Comparison of ENCODE assay signal across 1 cellular context in genomic region chr7:73521636-73522080, GRCh38.
TF ChIP-seq lines count a peak whose summit lies in the region.

No MANE protein-coding gene starts in this region.

TF ChIP-seq in K562, 482 proteins besides CTCF, POLR2A, EP300 and RAD21 (continued from another document and continues in another):
- TF ChIP-seq ZNF444 (CRISPR knock-in tag; IDR thresholded peaks at IDR 0.05) = no peak
- no peak for TF ChIP-seq ZNF668 (CRISPR knock-in tag; IDR thresholded peaks at IDR 0.05)
- TF ChIP-seq E2F3 (CRISPR knock-in tag; IDR thresholded peaks at IDR 0.05) = no peak
- TF ChIP-seq ZNF41 (CRISPR knock-in tag; conservative IDR thresholded peaks at IDR 0.05) = no peak
- peak; percentile 75; the same call in 1 of the 2 replicates for TF ChIP-seq GATAD2B (IDR thresholded peaks at IDR 0.05; ENCODE audit: borderline replicate concordance)
- no peak for TF ChIP-seq TEAD2 (tag; IDR thresholded peaks at IDR 0.05)
- TF ChIP-seq ZBTB33 (CRISPR knock-in tag; IDR thresholded peaks at IDR 0.05) = no peak
- TF ChIP-seq PTRF (tag; IDR thresholded peaks at IDR 0.05) = no peak
- TF ChIP-seq RBBP5 (IDR thresholded peaks at IDR 0.05; ENCODE audit: borderline replicate concordance, insufficient read depth, low read length, poor library complexity, severe bottlenecking) = peak; percentile 84
- no peak for TF ChIP-seq GTF3C2 (IDR thresholded peaks at IDR 0.05; ENCODE audit: borderline replicate concordance, extremely low read depth, insufficient read length)
- TF ChIP-seq JUN (IDR thresholded peaks at IDR 0.05; ENCODE audit: borderline replicate concordance, low read depth, low read length) = no peak
- TF ChIP-seq JUN (CRISPR knock-in tag; IDR thresholded peaks at IDR 0.05; ENCODE audit: borderline replicate concordance) = no peak
- TF ChIP-seq ZNF655 (CRISPR knock-in tag; IDR thresholded peaks at IDR 0.05) = no peak
- TF ChIP-seq CREB1 (IDR thresholded peaks at IDR 0.05) = no peak
- TF ChIP-seq CREB1 (CRISPR knock-in tag; IDR thresholded peaks at IDR 0.05) = no peak
- TF ChIP-seq ATF2 (CRISPR knock-in tag; IDR thresholded peaks at IDR 0.05) = no peak
- TF ChIP-seq OTX1 (CRISPR knock-in tag; IDR thresholded peaks at IDR 0.05) = no peak
- no peak for TF ChIP-seq ZNF354B (CRISPR knock-in tag; IDR thresholded peaks at IDR 0.05)
- TF ChIP-seq ZC3H11A (IDR thresholded peaks at IDR 0.05; ENCODE audit: low read depth, low read length) = no peak
- no peak for TF ChIP-seq ZZZ3 (IDR thresholded peaks at IDR 0.05)
- peak; percentile 77 for TF ChIP-seq RBM25 (IDR thresholded peaks at IDR 0.05; ENCODE audit: low read depth, low read length, severe bottlenecking)
- TF ChIP-seq ARID3B (CRISPR knock-in tag; IDR thresholded peaks at IDR 0.05; ENCODE audit: borderline replicate concordance) = no peak
- TF ChIP-seq ELK1 (CRISPR knock-in tag; IDR thresholded peaks at IDR 0.05) = no peak
- TF ChIP-seq ETV6 (IDR thresholded peaks at IDR 0.05; ENCODE audit: borderline replicate concordance in 1 of 2, low read depth in 2 of 2, low read length in 1 of 2) = no peak
- peak; percentile 22; the same call in 1 of the 2 replicates for TF ChIP-seq ETV6 (CRISPR knock-in tag; IDR thresholded peaks at IDR 0.05; ENCODE audit: borderline replicate concordance)
- peak; percentile 44; the same call in 1 of the 2 replicates for TF ChIP-seq ZBTB9 (CRISPR knock-in tag; IDR thresholded peaks at IDR 0.05)
- no peak for TF ChIP-seq ATF3 (IDR thresholded peaks at IDR 0.05)
- TF ChIP-seq ATF3 (CRISPR knock-in tag; conservative IDR thresholded peaks at IDR 0.05) = no peak
- no peak for TF ChIP-seq PURB (CRISPR knock-in tag; IDR thresholded peaks at IDR 0.05; ENCODE audit: low read depth)
- TF ChIP-seq CCNT2 (IDR thresholded peaks at IDR 0.05; ENCODE audit: borderline replicate concordance, extremely low read depth, insufficient read length, low read depth, low read length) = peak; percentile 72
- no peak for TF ChIP-seq CBX1 (IDR thresholded peaks at IDR 0.05; ENCODE audit: low read depth)
- TF ChIP-seq NFXL1 (CRISPR knock-in tag; IDR thresholded peaks at IDR 0.05) = no peak
- TF ChIP-seq ZNF764 (CRISPR knock-in tag; IDR thresholded peaks at IDR 0.05; ENCODE audit: low read depth) = no peak
- no peak for TF ChIP-seq AFF1 (IDR thresholded peaks at IDR 0.05; ENCODE audit: low read depth in 1 of 2, partially characterized antibody in 2 of 2)
- TF ChIP-seq POLR2G (IDR thresholded peaks at IDR 0.05; ENCODE audit: low read depth, low read length) = peak; percentile 87
- TF ChIP-seq PTTG1 (tag; IDR thresholded peaks at IDR 0.05; ENCODE audit: low read depth) = no peak
- peak; percentile 7 for TF ChIP-seq FUS (optimal IDR thresholded peaks at IDR 0.05; ENCODE audit: low read depth, low read length)
- TF ChIP-seq DMBX1 (CRISPR knock-in tag; IDR thresholded peaks at IDR 0.05; ENCODE audit: borderline replicate concordance) = no peak
- peak in 1 of 2 experiments; percentile 53; a peak in 1 of 4 replicates for TF ChIP-seq TEAD1 (CRISPR knock-in tag; IDR thresholded peaks at IDR 0.05)
- no peak for TF ChIP-seq ZNF584 (CRISPR knock-in tag; IDR thresholded peaks at IDR 0.05; ENCODE audit: low read depth)
- TF ChIP-seq CHD2 (IDR thresholded peaks at IDR 0.05; ENCODE audit: low read depth, low read length) = peak; percentile 87
- TF ChIP-seq ZNF197 (CRISPR knock-in tag; IDR thresholded peaks at IDR 0.05; ENCODE audit: low read depth) = 0 out of 2 replicates have a peak, but pooled peaks have one; percentile 25
- peak; percentile 74 for TF ChIP-seq SIN3B (IDR thresholded peaks at IDR 0.05; ENCODE audit: low read depth)
- TF ChIP-seq UBTF (IDR thresholded peaks at IDR 0.05; ENCODE audit: borderline replicate concordance in 1 of 2, low read depth in 2 of 2, low read length in 2 of 2) = peak; percentile 56 to 95; a peak in 2 of 4 replicates
- no peak for TF ChIP-seq CHD1 (IDR thresholded peaks at IDR 0.05; ENCODE audit: low read length)
- TF ChIP-seq YBX1 (IDR thresholded peaks at IDR 0.05) = no peak
